In genomic region chr17:50308666-50309065, GRCh38 we compare ENCODE assay signal across 19 cellular contexts. TPM values are rescaled to one million over a fixed set of nuclear protein-coding genes. Genes with fewer than 3 reads are reported as not detected.
"Had no signal": no experiment of that assay in that cellular context is flagged by ENCODE, and none has a peak within 500 bp of the region (broad histone marks: within the 10 kb centered on the region; RNA-seq: fewer than 3 reads in every experiment).

No MANE protein-coding gene starts in this region.

- H3K27me3 ChIP-seq: right lobe of liver, upper lobe of left lung had no signal

- H3K9me3 ChIP-seq: esophagus muscularis mucosa, heart right ventricle, mucosa of descending colon, prostate gland, right lobe of liver, spleen, upper lobe of left lung had no signal

- H3K36me3 ChIP-seq: esophagus muscularis mucosa, heart right ventricle, prostate gland, right lobe of liver, spleen, upper lobe of left lung had no signal

- H3K9me3 Mint-ChIP-seq: naive thymus-derived CD8-positive, alpha-beta T cell; stimulated activated naive B cell treated with anti-CD40 and anti-IgM and Interleukin-4, amounts not matched to agents 10 μg/mL and 1 μg/mL and 100 μg/mL, for 72 hours had no signal

- H3K4me3 Mint-ChIP-seq: naive thymus-derived CD8-positive, alpha-beta T cell; stimulated activated naive B cell treated with anti-CD40 and anti-IgM and Interleukin-4, amounts not matched to agents 10 μg/mL and 1 μg/mL and 100 μg/mL, for 72 hours had no signal

- H3K27ac ChIP-seq: esophagus muscularis mucosa, heart right ventricle, prostate gland, right lobe of liver, spleen, upper lobe of left lung had no signal

- DNase-seq: activated naive CD4-positive, alpha-beta T cell treated with Interleukin-2 at 50 U/mL for 16 hours; heart right ventricle; mammary epithelial cell; mucosa of descending colon; naive thymus-derived CD8-positive, alpha-beta T cell; nucleus accumbens; right lobe of liver; SIG-M5; spleen; stimulated activated CD4-positive, alpha-beta T cell treated with anti-CD3 and anti-CD28 coated beads, Interleukin-1b, Interleukin-23, amount 100 ng/mL, for 48 hours; stimulated activated naive B cell treated with anti-CD40 and anti-IgM and Interleukin-4, amounts not matched to agents 10 μg/mL and 1 μg/mL and 100 μg/mL, for 72 hours; upper lobe of left lung had no signal

- H3K4me3 ChIP-seq: esophagus muscularis mucosa, heart right ventricle, mucosa of descending colon, prostate gland, right lobe of liver, spleen, upper lobe of left lung had no signal

- H3K4me1 Mint-ChIP-seq: naive thymus-derived CD8-positive, alpha-beta T cell had no signal

- H3K4me1 ChIP-seq: right lobe of liver, spleen had no signal

- ATAC-seq: heart right ventricle; left lobe of liver; naive thymus-derived CD8-positive, alpha-beta T cell; right lobe of liver had no signal

- H3K27ac Mint-ChIP-seq: naive thymus-derived CD8-positive, alpha-beta T cell; stimulated activated naive B cell treated with anti-CD40 and anti-IgM and Interleukin-4, amounts not matched to agents 10 μg/mL and 1 μg/mL and 100 μg/mL, for 72 hours had no signal

- H3K36me3 Mint-ChIP-seq: naive thymus-derived CD8-positive, alpha-beta T cell had no signal

RNA-seq across cellular contexts. Expression of gene TMEM92, which starts 34.4 kb away (rescaled TPM):
- total RNA-seq: cerebellum; dermis microvascular lymphatic vessel endothelial cell; frontal cortex; heart right ventricle; naive thymus-derived CD8-positive, alpha-beta T cell; temporal lobe had no signal
